Comparison of ENCODE assay signal across 28 cellular contexts in the genomic region with DNA sequence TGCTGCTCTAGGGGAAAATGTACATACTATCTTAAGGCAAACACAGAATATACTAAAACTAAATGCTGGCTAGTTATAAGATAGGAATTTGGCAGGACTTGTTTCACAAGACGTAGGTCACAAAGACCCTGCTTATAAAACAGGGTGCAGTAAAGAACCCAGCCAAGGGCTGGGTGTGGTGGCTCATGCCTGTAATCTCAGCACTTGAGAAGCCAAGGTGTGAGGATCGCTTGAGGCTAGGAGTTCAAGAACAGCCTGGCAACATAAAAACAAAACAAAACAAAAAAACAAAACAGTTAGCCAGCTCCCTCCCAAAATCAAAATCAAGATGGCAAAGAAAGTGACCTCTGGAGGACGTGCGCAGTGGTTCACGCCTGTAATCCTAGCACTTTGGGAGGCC. TPM values are rescaled to one million over a fixed set of nuclear protein-coding genes. Genes with fewer than 3 reads are reported as not detected.
A peak's percentile ranks its signal among the peaks of the same experiment; 100 is the strongest.
DNase-seq lines count a peak whose midpoint lies in the region; ATAC-seq and TF ChIP-seq lines count a peak whose summit lies in the region.
"Had no signal": no experiment of that assay in that cellular context is flagged by ENCODE, and none has a peak within 500 bp of the region (broad histone marks: within the 10 kb centered on the region; RNA-seq: fewer than 3 reads in every experiment).

No MANE protein-coding gene starts in this region.

- H3K9ac ChIP-seq in colonic mucosa (ENCODE audit: low read depth in 2 of 2, low read length in 2 of 2), result no peak overlapping the region
- H3K9ac ChIP-seq: neural progenitor cell had no signal

- peaks cover 16% of the 10 kb centered on the region for H3K4me1 ChIP-seq in colonic mucosa
- peaks cover 30 to 52% (median 39%) of the 10 kb centered on the region in 4 donors for H3K4me1 ChIP-seq in stomach
- H3K4me1 ChIP-seq: neural progenitor cell had no signal

- no peak for TF ChIP-seq EP300 in stomach (IDR thresholded peaks at IDR 0.05)

- H3K27ac ChIP-seq in colonic mucosa (no peak overlapping the region), stomach (peak overlapping the region in 4 of 5 donors; percentile 31 to 49 (median 40))
- H3K27ac ChIP-seq: brain microvascular endothelial cell, epithelial cell of prostate, neural progenitor cell, WERI-Rb-1 had no signal

- DNase-seq in M059J (ENCODE audit: low read depth) (peak; percentile 22), colonic mucosa (peak; percentile 40), left colon (no peak), stomach (no peak), posterior cingulate gyrus (no peak), HuH-7.5 (ENCODE audit: low spot score) (no peak), T1000 (lab: John Stamatoyannopoulos, UW) (no peak)
- DNase-seq: ACHN; activated CD4-positive, alpha-beta T cell treated with anti-CD3 and anti-CD28 coated beads, Interleukin-2, amount 10 ng/mL, durations not matched to agents 24 days and 14 days; activated CD8-positive, alpha-beta memory T cell treated with anti-CD3 and anti-CD28 coated beads for 24 hours; activated effector memory CD4-positive, alpha-beta T cell treated with Interleukin-2 at 50 U/mL for 16 hours; activated T-cell treated with anti-CD3 and anti-CD28 coated beads for 4 hours; amygdala; brain microvascular endothelial cell; CD4-positive, alpha-beta memory T cell; IMR-90; kidney glomerular epithelial cell; NCI-H146; NCI-H2107; NCI-H345; NCI-H69; sigmoid colon; stimulated activated CD4-positive, alpha-beta T cell treated with anti-CD3 and anti-CD28 coated beads, Interleukin-15, amount 100 ng/mL, for 24 hours; stimulated activated CD4-positive, alpha-beta T cell treated with anti-CD3 and anti-CD28 coated beads, Interleukin-4, amount 100 ng/mL, for 4 hours; WERI-Rb-1 had no signal

- intact Hi-C loops in colonic mucosa (cut with DNase I) (no loop called here), left colon (cut with DNase I, micrococcal nuclease) (no loop called here), stomach (cut with DNase I; ENCODE audit: low total_unique reads) (no loop called here), posterior cingulate gyrus (cut with DNase I) (no loop called here)

- H3K9me3 ChIP-seq in colonic mucosa, result no peaks in the 10 kb centered on the region
- no peaks in the 10 kb centered on the region for H3K9me3 ChIP-seq in stomach
- H3K9me3 ChIP-seq: sigmoid colon had no signal

- no peak overlapping the region for H3K4me3 ChIP-seq in colonic mucosa
- H3K4me3 ChIP-seq in stomach, result no peak overlapping the region
- H3K4me3 ChIP-seq: neural progenitor cell, sigmoid colon had no signal

- peak; percentile 61 for ATAC-seq in left colon
- ATAC-seq: activated naive CD4-positive, alpha-beta T cell treated with anti-CD3 and anti-CD28 coated beads, Interleukin-2, amount 50 U/mL, for 72 hours had no signal

- WGBS in stomach, 5 donors, result 48 to 75% (median 60%) methylated on average over 5 of the region's 5 CpGs

- H3K27me3 ChIP-seq in colonic mucosa (no peaks in the 10 kb centered on the region), stomach (no peaks in the 10 kb centered on the region)
- H3K27me3 ChIP-seq: brain microvascular endothelial cell, neural progenitor cell, sigmoid colon had no signal

- TF ChIP-seq POLR2A in stomach (IDR thresholded peaks at IDR 0.05), result no peak

- H3K36me3 ChIP-seq in colonic mucosa (no peaks in the 10 kb centered on the region), stomach (no peaks in the 10 kb centered on the region)
- H3K36me3 ChIP-seq: brain microvascular endothelial cell, neural progenitor cell, sigmoid colon, WERI-Rb-1 had no signal

- TF ChIP-seq CTCF in colonic mucosa (IDR thresholded peaks at IDR 0.05) (no peak), stomach (IDR thresholded peaks at IDR 0.05) (no peak)

RNA-seq across cellular contexts. Expression of a gene that starts 49.5 kb away (rescaled TPM):
- 36.7 and 40.7 TPM in 2 replicates for total RNA-seq in M059J (2014; rRNA removed; shearing (Covaris generic))
- 10 to 100 TPM; 56.4 to 91.4 TPM for total RNA-seq in colonic mucosa
- total RNA-seq in left colon, result 10 to 100 TPM; 59.6 to 67.0 TPM
- total RNA-seq in stomach, result 100 to 1,000 TPM in 2 of 5 donors, 10 to 100 TPM in 3; 46.0 to 226 (median 63.5) TPM
- polyA plus RNA-seq in stomach, result 1 to 10 TPM; 6.3 to 9.3 (median 7.7) TPM

RNA-seq across cellular contexts. Expression of a gene that starts 53.7 kb away (rescaled TPM):
- total RNA-seq in M059J (2014; rRNA removed; shearing (Covaris generic)), result 82.0 and 96.6 TPM in 2 replicates
- 10 to 100 TPM; 58.1 to 88.0 TPM for total RNA-seq in colonic mucosa
- total RNA-seq in left colon, result 10 to 100 TPM; 43.8 to 48.4 TPM
- 100 to 1,000 TPM in 2 of 5 donors, 10 to 100 TPM in 3; 20.5 to 208 (median 37.7) TPM for total RNA-seq in stomach
- polyA plus RNA-seq in stomach, result 10 to 100 TPM; 22.8 to 81.0 (median 55.8) TPM

Comparison
In these comparisons a context has a peak if more than half of its experiments do, and no peak if none do; other contexts are left out.
1. DNase-seq: peak in M059J (single experiment) and colonic mucosa (single experiment); none in left colon (0 of 2), stomach (single experiment), posterior cingulate gyrus (0 of 10), HuH-7.5 (single experiment) and T1000 (single experiment).